1 cellular context compared by ENCODE assay signal in the genomic region with DNA sequence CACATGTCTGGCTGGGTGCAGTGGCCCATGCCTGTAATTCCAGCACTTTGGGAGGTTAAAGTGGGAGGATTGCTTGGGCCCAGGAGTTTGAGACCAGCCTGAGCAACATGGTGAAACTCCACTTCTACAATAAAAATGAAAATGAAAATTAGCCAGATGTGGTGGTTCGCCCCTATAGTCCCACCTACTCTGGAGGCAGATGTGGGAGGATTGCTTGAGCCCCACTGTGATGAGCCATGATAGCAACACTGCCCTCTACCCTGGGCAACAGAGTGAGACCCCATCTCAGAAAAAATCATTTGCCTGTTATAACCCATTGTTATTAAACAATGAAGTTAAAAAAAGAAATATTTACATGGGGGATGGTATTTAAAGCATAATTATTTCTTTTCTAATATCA.
TF ChIP-seq lines count a peak whose summit lies in the region.

No MANE protein-coding gene starts in this region.

TF ChIP-seq in HepG2, 621 proteins besides CTCF, POLR2A, EP300 and RAD21:
- TF ChIP-seq, protein P1, sequence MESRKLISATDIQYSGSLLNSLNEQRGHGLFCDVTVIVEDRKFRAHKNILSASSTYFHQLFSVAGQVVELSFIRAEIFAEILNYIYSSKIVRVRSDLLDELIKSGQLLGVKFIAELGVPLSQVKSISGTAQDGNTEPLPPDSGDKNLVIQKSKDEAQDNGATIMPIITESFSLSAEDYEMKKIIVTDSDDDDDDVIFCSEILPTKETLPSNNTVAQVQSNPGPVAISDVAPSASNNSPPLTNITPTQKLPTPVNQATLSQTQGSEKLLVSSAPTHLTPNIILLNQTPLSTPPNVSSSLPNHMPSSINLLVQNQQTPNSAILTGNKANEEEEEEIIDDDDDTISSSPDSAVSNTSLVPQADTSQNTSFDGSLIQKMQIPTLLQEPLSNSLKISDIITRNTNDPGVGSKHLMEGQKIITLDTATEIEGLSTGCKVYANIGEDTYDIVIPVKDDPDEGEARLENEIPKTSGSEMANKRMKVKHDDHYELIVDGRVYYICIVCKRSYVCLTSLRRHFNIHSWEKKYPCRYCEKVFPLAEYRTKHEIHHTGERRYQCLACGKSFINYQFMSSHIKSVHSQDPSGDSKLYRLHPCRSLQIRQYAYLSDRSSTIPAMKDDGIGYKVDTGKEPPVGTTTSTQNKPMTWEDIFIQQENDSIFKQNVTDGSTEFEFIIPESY (CRISPR knock-in tag; IDR thresholded peaks at IDR 0.05) = no peak
- TF ChIP-seq SKI (IDR thresholded peaks at IDR 0.05; ENCODE audit: partially characterized antibody) = no peak
- TF ChIP-seq GABPB1 (CRISPR knock-in tag; IDR thresholded peaks at IDR 0.05) = no peak
- TF ChIP-seq CERS6 (CRISPR knock-in tag; IDR thresholded peaks at IDR 0.05) = no peak
- no peak for TF ChIP-seq GATA4 (IDR thresholded peaks at IDR 0.05; ENCODE audit: borderline replicate concordance, low read depth)
- no peak for TF ChIP-seq MLX (CRISPR knock-in tag; IDR thresholded peaks at IDR 0.05)
- TF ChIP-seq, protein P2, sequence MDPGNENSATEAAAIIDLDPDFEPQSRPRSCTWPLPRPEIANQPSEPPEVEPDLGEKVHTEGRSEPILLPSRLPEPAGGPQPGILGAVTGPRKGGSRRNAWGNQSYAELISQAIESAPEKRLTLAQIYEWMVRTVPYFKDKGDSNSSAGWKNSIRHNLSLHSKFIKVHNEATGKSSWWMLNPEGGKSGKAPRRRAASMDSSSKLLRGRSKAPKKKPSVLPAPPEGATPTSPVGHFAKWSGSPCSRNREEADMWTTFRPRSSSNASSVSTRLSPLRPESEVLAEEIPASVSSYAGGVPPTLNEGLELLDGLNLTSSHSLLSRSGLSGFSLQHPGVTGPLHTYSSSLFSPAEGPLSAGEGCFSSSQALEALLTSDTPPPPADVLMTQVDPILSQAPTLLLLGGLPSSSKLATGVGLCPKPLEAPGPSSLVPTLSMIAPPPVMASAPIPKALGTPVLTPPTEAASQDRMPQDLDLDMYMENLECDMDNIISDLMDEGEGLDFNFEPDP (CRISPR knock-in tag; conservative IDR thresholded peaks at IDR 0.05) = no peak
- TF ChIP-seq GATAD1 (CRISPR knock-in tag; IDR thresholded peaks at IDR 0.05) = no peak
- TF ChIP-seq ZBTB42 (CRISPR knock-in tag; IDR thresholded peaks at IDR 0.05) = no peak
- TF ChIP-seq ZNF446 (CRISPR knock-in tag; IDR thresholded peaks at IDR 0.05) = no peak
- TF ChIP-seq RBM39 (IDR thresholded peaks at IDR 0.05; ENCODE audit: low read depth, low read length, poor library complexity, severe bottlenecking) = no peak
- TF ChIP-seq ZNF567 (CRISPR knock-in tag; IDR thresholded peaks at IDR 0.05; ENCODE audit: borderline replicate concordance) = no peak
